Comparison of ENCODE assay signal across 15 cellular contexts in the genomic region with DNA sequence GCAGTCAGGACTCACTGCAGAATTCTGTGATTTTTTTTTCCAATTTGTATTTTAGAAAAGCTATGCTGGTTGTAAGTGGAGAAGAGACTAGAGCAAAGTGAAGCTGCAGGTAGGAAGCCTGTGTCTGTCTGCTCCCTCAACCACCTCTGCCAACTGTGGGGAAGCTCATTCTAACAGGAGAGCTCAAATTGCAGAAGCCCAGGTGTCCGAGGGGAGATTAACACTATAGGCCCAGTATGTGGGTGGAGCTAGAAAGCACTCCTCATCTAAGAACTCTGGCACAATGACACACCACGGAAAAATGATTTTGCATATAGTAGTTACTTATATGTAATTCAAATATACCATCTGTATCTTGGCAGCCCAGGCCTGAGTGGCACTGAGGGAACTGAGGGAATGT. TPM values are rescaled to one million over a fixed set of nuclear protein-coding genes. Genes with fewer than 3 reads are reported as not detected.
DNase-seq lines count a peak whose midpoint lies in the region; TF ChIP-seq lines count a peak whose summit lies in the region.
"Not testable (repeated sequence)": the region's sequence is repeated elsewhere in the genome, so short reads cannot be mapped to it uniquely, and the experiment has no call there.
"Had no signal": no experiment of that assay in that cellular context is flagged by ENCODE, and none has a peak within 500 bp of the region (broad histone marks: within the 10 kb centered on the region; RNA-seq: fewer than 3 reads in every experiment).

No MANE protein-coding gene starts in this region.

- not testable (repeated sequence) for H2BK5ac ChIP-seq in trophoblast cell (ENCODE audit: low read depth, low read length, poor library complexity)

- H3K14ac ChIP-seq in trophoblast cell (ENCODE audit: low read length) = not testable (repeated sequence)

- not testable (repeated sequence) for H3K4me1 ChIP-seq in endodermal cell (ENCODE audit: control insufficient read depth, insufficient read depth, low read length); trophoblast cell (ENCODE audit: control insufficient read depth in 1 of 2, insufficient read depth in 2 of 2, low read length in 2 of 2)

- H3K36me3 Mint-ChIP-seq in endodermal cell (ENCODE audit: low read depth) = not testable (repeated sequence)

- peak overlapping the region; percentile 37 for H3K27ac Mint-ChIP-seq in endodermal cell

- H3K9me3 ChIP-seq in WERI-Rb-1 (ENCODE audit: severe bottlenecking); endodermal cell (ENCODE audit: control insufficient read depth, low read length); trophoblast cell (ENCODE audit: insufficient read depth, low read depth, low read length): not testable (repeated sequence)

- H3K27ac ChIP-seq in WERI-Rb-1; endodermal cell (ENCODE audit: low read depth, low read length); trophoblast cell (ENCODE audit: low read depth, low read length): not testable (repeated sequence)

- not testable (repeated sequence) for H3K79me1 ChIP-seq in trophoblast cell (ENCODE audit: low read length)

- not testable (repeated sequence) for H2BK120ac ChIP-seq in trophoblast cell (ENCODE audit: insufficient read depth, low read length, poor library complexity)

- H3K23ac ChIP-seq in trophoblast cell (ENCODE audit: low read length) = not testable (repeated sequence)

- not testable (repeated sequence) for H2BK12ac ChIP-seq in trophoblast cell (ENCODE audit: low read length)

- H2AK5ac ChIP-seq in trophoblast cell (ENCODE audit: low read length) = not testable (repeated sequence)

- peak overlapping the region; percentile 19 for H4K91ac ChIP-seq in trophoblast cell (ENCODE audit: low read depth, low read length)

- H3K4me1 Mint-ChIP-seq in endodermal cell = not testable (repeated sequence)

- not testable (repeated sequence) for TF ChIP-seq CTCF in WERI-Rb-1 (IDR thresholded peaks at IDR 0.05; ENCODE audit: low read depth, low read length); endodermal cell (conservative IDR thresholded peaks at IDR 0.05)

- H3K79me2 ChIP-seq in trophoblast cell (ENCODE audit: control insufficient read depth, insufficient read depth, low read length, poor library complexity) = not testable (repeated sequence)

- H2AFZ ChIP-seq in trophoblast cell (ENCODE audit: insufficient read depth, low read length, poor library complexity) = not testable (repeated sequence)

- H3K4ac ChIP-seq in trophoblast cell (ENCODE audit: low read depth, low read length) = not testable (repeated sequence)

- H3K4me3 Mint-ChIP-seq in endodermal cell = not testable (repeated sequence)

- H3K27me3 Mint-ChIP-seq in endodermal cell (ENCODE audit: insufficient read depth) = not testable (repeated sequence)

- not testable (repeated sequence) for H3K9me3 Mint-ChIP-seq in endodermal cell

- not testable (repeated sequence) for H3K4me2 ChIP-seq in trophoblast cell (ENCODE audit: low read length)

- not testable (repeated sequence) for H3K18ac ChIP-seq in trophoblast cell (ENCODE audit: low read length)

- not testable (repeated sequence) for H3K27me3 ChIP-seq in WERI-Rb-1 (ENCODE audit: insufficient read depth, low read depth, severe bottlenecking); endodermal cell (ENCODE audit: control insufficient read depth, insufficient read depth, low read length, poor library complexity, severe bottlenecking); trophoblast cell (ENCODE audit: insufficient read depth, low read length)

- H4K12ac ChIP-seq in trophoblast cell (ENCODE audit: low read depth, low read length) = not testable (repeated sequence)

- DNase-seq in HT-29 (ENCODE audit: low spot score) (peak; percentile 58), NCI-H2029 treated with DMSO at 0.1 percent for 48 hours (lab: John Stamatoyannopoulos, UW) (peak; percentile 10), NCI-H2171 treated with DMSO at 0.1 percent for 48 hours (lab: John Stamatoyannopoulos, UW) (peak; percentile 3), NCI-H526 (lab: John Stamatoyannopoulos, UW) (peak; percentile 68 to 79), NCI-H82 (lab: John Stamatoyannopoulos, UW) (peak; percentile 37), WERI-Rb-1 (peak; percentile 49), trophoblast cell (peak in 1 of 2 donors; percentile 32)
- DNase-seq in endodermal cell = not testable (repeated sequence)

- not testable (repeated sequence) for H3K4me3 ChIP-seq in WERI-Rb-1 (ENCODE audit: low read depth, low read length); endodermal cell (ENCODE audit: low read length); trophoblast cell (ENCODE audit: low read depth, low read length)

- 74% methylated on average over 1 of the region's 2 CpGs; no CpG with 5 or more reads in 1 of the 2 experiments for WGBS in endodermal cell (ENCODE audit: insufficient coverage in 1 of 2, insufficient read length in 1 of 2), 2 experiments
- WGBS in trophoblast cell (ENCODE audit: extremely low coverage, insufficient coverage, insufficient read length) = no CpG with 5 or more reads among the region's 2 CpGs

- not testable (repeated sequence) for H4K8ac ChIP-seq in trophoblast cell (ENCODE audit: low read depth, low read length)

- not testable (repeated sequence) for H3K9ac ChIP-seq in endodermal cell (ENCODE audit: extremely low read depth, low read length, poor library complexity, severe bottlenecking); trophoblast cell (ENCODE audit: low read length)

- not testable (repeated sequence) for H3K36me3 ChIP-seq in WERI-Rb-1; endodermal cell (ENCODE audit: control insufficient read depth, insufficient read depth, low read length); trophoblast cell (ENCODE audit: control insufficient read depth in 1 of 2, insufficient read depth in 2 of 2, low read length in 2 of 2)

RNA-seq across cellular contexts. Expression of a gene that starts 13.7 kb away (rescaled TPM):
- not detected in 2 replicates for total RNA-seq in HT-29 (2014; rRNA removed; shearing (Covaris generic))
- not detected for total RNA-seq in endodermal cell
- not detected for polyA plus RNA-seq in endodermal cell (2013, experiment 1 of 2)
- not detected for polyA plus RNA-seq in endodermal cell (2013, experiment 2 of 2)
- 1.0 and 1.5 TPM in 2 replicates for polyA plus RNA-seq in trophoblast cell (2013)
- total RNA-seq: A673; CD4-positive, alpha-beta memory T cell; Daoy; GM23248; HT1080 had no signal
- polyA plus RNA-seq: AG04450; CD14-positive monocyte; CD4-positive, alpha-beta memory T cell; GM23248 had no signal

RNA-seq across cellular contexts. Expression of a gene that starts 55.1 kb away (rescaled TPM):
- total RNA-seq in HT-29 (2014; rRNA removed; shearing (Covaris generic)) = not detected in 2 replicates
- total RNA-seq in endodermal cell = not detected
- polyA plus RNA-seq in endodermal cell (2013, experiment 1 of 2) = not detected
- not detected for polyA plus RNA-seq in endodermal cell (2013, experiment 2 of 2)
- polyA plus RNA-seq in trophoblast cell (2013) = not detected in 2 replicates
- total RNA-seq: A673; CD4-positive, alpha-beta memory T cell; Daoy; GM23248; HT1080 had no signal
- polyA plus RNA-seq: AG04450; CD14-positive monocyte; CD4-positive, alpha-beta memory T cell; GM23248 had no signal
